Comparison of ENCODE assay signal across 14 cellular contexts in the genomic region with DNA sequence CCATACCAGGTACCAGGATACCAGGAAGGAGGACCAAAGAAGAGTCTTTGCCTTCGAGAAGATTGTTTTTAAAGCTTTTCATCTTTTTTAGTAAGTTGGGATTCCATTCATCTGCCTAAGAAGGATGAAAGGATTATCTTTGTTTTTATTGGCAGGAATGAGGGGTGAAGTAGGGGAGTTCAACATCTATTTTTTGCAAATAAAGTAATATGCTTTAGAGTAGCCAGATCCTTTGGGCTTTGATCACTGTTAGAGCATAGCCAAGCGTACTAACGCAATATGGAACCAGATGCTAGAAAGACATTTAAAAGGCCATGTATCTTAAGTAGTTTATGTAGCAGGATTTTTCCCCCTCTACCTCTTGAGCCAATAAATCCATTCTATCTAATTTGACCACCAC.
"Had no signal": no experiment of that assay in that cellular context is flagged by ENCODE, and none has a peak within 500 bp of the region (broad histone marks: within the 10 kb centered on the region; RNA-seq: fewer than 3 reads in every experiment).

No MANE protein-coding gene starts in this region.

- ATAC-seq: activated naive CD4-positive, alpha-beta T cell treated with anti-CD3 and anti-CD28 coated beads, Interleukin-2, amount 50 U/mL, for 72 hours; left lobe of liver had no signal

- DNase-seq: amygdala; colonic mucosa; effector CD4-positive, alpha-beta T cell; head of caudate nucleus; islet precursor cell; mesenchymal stem cell; right cardiac atrium; SJCRH30; spleen; stimulated activated naive CD4-positive, alpha-beta T cell; substantia nigra; trophoblast cell had no signal

- H3K4me3 ChIP-seq: colonic mucosa, SJCRH30, spleen had no signal
